ENCODE assay signal across 9 cellular contexts in the genomic region with DNA sequence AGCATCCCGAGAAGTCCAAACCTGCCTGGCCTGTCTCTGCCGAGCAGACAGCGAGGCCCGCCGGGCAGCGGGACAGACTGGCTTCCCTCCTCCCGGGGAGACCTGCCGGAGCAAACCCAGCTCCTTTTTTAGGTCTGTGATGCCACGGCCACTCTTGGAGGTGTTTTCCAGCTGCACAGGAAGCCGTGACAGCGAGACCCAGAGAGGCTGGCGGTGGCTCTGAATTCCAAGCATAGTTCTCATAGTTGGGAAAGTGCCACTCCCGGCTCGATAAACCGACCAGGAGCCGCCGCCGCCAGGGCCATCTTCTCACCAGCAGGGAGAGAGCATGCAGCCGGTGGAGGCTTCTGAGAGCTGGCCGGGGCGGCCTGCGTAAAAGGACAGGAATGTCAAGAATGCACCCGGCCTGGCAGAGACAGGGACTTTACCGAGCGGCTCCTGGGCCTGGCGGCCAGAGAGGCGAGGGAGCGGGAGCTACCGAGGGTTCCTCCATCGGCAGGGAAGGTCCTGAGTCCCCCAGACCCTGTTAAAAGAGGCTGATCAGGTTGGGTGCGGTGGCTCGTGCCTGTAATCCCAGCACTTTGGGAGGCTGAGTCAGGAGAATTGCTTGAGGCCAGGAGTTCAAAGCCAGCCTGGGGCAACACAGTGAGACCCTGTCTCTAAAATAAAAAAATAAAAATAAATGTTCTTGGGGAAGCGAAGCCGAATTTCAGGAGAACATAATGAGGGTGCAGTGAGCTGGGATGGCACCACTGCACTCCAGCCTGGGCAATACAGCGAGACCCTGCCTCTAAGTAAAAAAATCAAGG.
DNase-seq lines count a peak whose midpoint lies in the region; ATAC-seq, FAIRE-seq and TF ChIP-seq lines count a peak whose summit lies in the region.
"Had no signal": no experiment of that assay in that cellular context is flagged by ENCODE, and none has a peak within 500 bp of the region (broad histone marks: within the 10 kb centered on the region; RNA-seq: fewer than 3 reads in every experiment).

No MANE protein-coding gene starts in this region.

- TF ChIP-seq CTCF in fibroblast of lung (conservative IDR thresholded peaks at IDR 0.05 in 1 of 2, IDR thresholded peaks at IDR 0.05 in 1 of 2; ENCODE audit: low read depth in 1 of 2, low read length in 2 of 2) (peak; percentile 17 to 31), nephron progenitor cell (IDR thresholded peaks at IDR 0.05) (no peak), GM10248 (IDR thresholded peaks at IDR 0.05; ENCODE audit: control extremely low read depth, extremely low read depth, low read depth, missing control alignments) (no peak), natural killer cell (IDR thresholded peaks at IDR 0.05) (no peak)

- ATAC-seq in HG03175 (IDR thresholded peaks at IDR 0.05; ENCODE audit: unreplicated experiment) (no peak), natural killer cell (no peak)

- DNase-seq in AG08396 (ENCODE audit: low spot score) (peak; percentile 95), RCC 7860 (ENCODE audit: low spot score) (peak; percentile 99), fibroblast of lung (ENCODE audit: low read depth in 2 of 2) (peak; percentile 92 to 99), nephron progenitor cell (peak; percentile 92), GM10248 (ENCODE audit: extremely low spot score) (no peak), natural killer cell (no peak)
- no peak for DNase-seq in activated CD4-positive, alpha-beta T cell treated with anti-CD3 and anti-CD28 coated beads, Interleukin-2, amount 10 ng/mL, durations not matched to agents 24 days and 14 days

- intact Hi-C loops in activated CD4-positive, alpha-beta T cell treated with anti-CD3 and anti-CD28 coated beads, Interleukin-2, amount 10 ng/mL, durations not matched to agents 24 days and 14 days (cut with micrococcal nuclease): no loop called here
- intact Hi-C loops in natural killer cell (cut with micrococcal nuclease): no loop called here

- H4K20me1 ChIP-seq in fibroblast of lung (ENCODE audit: control insufficient read depth, extremely low read depth, insufficient read depth, low read length): no peaks in the 10 kb centered on the region

- peak overlapping the region; percentile 95 for H3K27ac ChIP-seq in fibroblast of lung (ENCODE audit: insufficient read depth, low read length)

- H3K27me3 Mint-ChIP-seq in nephron progenitor cell (ENCODE audit: low read depth, poor library complexity): no peaks in the 10 kb centered on the region
- H3K27me3 Mint-ChIP-seq in activated CD4-positive, alpha-beta T cell treated with anti-CD3 and anti-CD28 coated beads, Interleukin-2, amount 10 ng/mL, durations not matched to agents 24 days and 14 days: no peaks in the 10 kb centered on the region
- H3K27me3 Mint-ChIP-seq in natural killer cell (ENCODE audit: low read depth in 2 of 2): no peaks in the 10 kb centered on the region
- H3K27me3 Mint-ChIP-seq: stimulated activated naive CD8-positive, alpha-beta T cell treated with anti-CD3 and anti-CD28 coated beads, Interleukin-15, Interleukin-2, amounts not matched to agents 100 ng/mL and 50 ng/mL, for 24 hours had no signal

- H3K4me3 Mint-ChIP-seq in nephron progenitor cell: peak overlapping the region; percentile 25
- no peak overlapping the region for H3K4me3 Mint-ChIP-seq in activated CD4-positive, alpha-beta T cell treated with anti-CD3 and anti-CD28 coated beads, Interleukin-2, amount 10 ng/mL, durations not matched to agents 24 days and 14 days
- no peak overlapping the region for H3K4me3 Mint-ChIP-seq in natural killer cell
- H3K4me3 Mint-ChIP-seq: stimulated activated naive CD8-positive, alpha-beta T cell treated with anti-CD3 and anti-CD28 coated beads, Interleukin-15, Interleukin-2, amounts not matched to agents 100 ng/mL and 50 ng/mL, for 24 hours had no signal

- H3K27ac Mint-ChIP-seq in nephron progenitor cell (peak overlapping the region; percentile 97), natural killer cell (no peak overlapping the region)
- H3K27ac Mint-ChIP-seq in activated CD4-positive, alpha-beta T cell treated with anti-CD3 and anti-CD28 coated beads, Interleukin-2, amount 10 ng/mL, durations not matched to agents 24 days and 14 days: no peak overlapping the region
- H3K27ac Mint-ChIP-seq: stimulated activated naive CD8-positive, alpha-beta T cell treated with anti-CD3 and anti-CD28 coated beads, Interleukin-15, Interleukin-2, amounts not matched to agents 100 ng/mL and 50 ng/mL, for 24 hours had no signal

- H3K4me1 Mint-ChIP-seq in nephron progenitor cell (peaks cover 39% of the 10 kb centered on the region), natural killer cell (peaks cover 10 to 14% of the 10 kb centered on the region in 2 donors)
- H3K4me1 Mint-ChIP-seq in activated CD4-positive, alpha-beta T cell treated with anti-CD3 and anti-CD28 coated beads, Interleukin-2, amount 10 ng/mL, durations not matched to agents 24 days and 14 days: peaks cover 25% of the 10 kb centered on the region

- no peaks in the 10 kb centered on the region for H3K79me2 ChIP-seq in fibroblast of lung (ENCODE audit: control insufficient read depth, insufficient read depth, low read length)

- no peaks in the 10 kb centered on the region for H3K27me3 ChIP-seq in fibroblast of lung (ENCODE audit: control insufficient read depth, insufficient read depth, low read length)

- peak overlapping the region in 1 of 4 experiments; percentile 14 for H3K4me3 ChIP-seq in fibroblast of lung (replicated peaks in 1 of 4; ENCODE audit: control extremely low read depth in 1 of 4, insufficient read depth in 1 of 4, low read depth in 3 of 4, low read length in 4 of 4)

- H3K9ac ChIP-seq in fibroblast of lung (ENCODE audit: insufficient read depth, low read length): peak overlapping the region; percentile 73

- H3K9me3 Mint-ChIP-seq in nephron progenitor cell (no peaks in the 10 kb centered on the region), natural killer cell (no peaks in the 10 kb centered on the region)
- H3K9me3 Mint-ChIP-seq in activated CD4-positive, alpha-beta T cell treated with anti-CD3 and anti-CD28 coated beads, Interleukin-2, amount 10 ng/mL, durations not matched to agents 24 days and 14 days: no peaks in the 10 kb centered on the region
- H3K9me3 Mint-ChIP-seq: stimulated activated naive CD8-positive, alpha-beta T cell treated with anti-CD3 and anti-CD28 coated beads, Interleukin-15, Interleukin-2, amounts not matched to agents 100 ng/mL and 50 ng/mL, for 24 hours had no signal

- H3K4me1 ChIP-seq in fibroblast of lung (ENCODE audit: control insufficient read depth, extremely low read depth, insufficient read depth, low read length): peaks cover 34% of the 10 kb centered on the region

- H3K36me3 Mint-ChIP-seq in nephron progenitor cell (ENCODE audit: low read depth) (no peaks in the 10 kb centered on the region), natural killer cell (no peaks in the 10 kb centered on the region)
- H3K36me3 Mint-ChIP-seq in activated CD4-positive, alpha-beta T cell treated with anti-CD3 and anti-CD28 coated beads, Interleukin-2, amount 10 ng/mL, durations not matched to agents 24 days and 14 days (ENCODE audit: low read depth): no peaks in the 10 kb centered on the region

- H3K36me3 ChIP-seq in fibroblast of lung (ENCODE audit: control insufficient read depth, insufficient read depth, low read length): no peaks in the 10 kb centered on the region

- POLR2A ChIA-PET in GM10248 (lab: Yijun Ruan, JAX): no interaction called here

- FAIRE-seq in RCC 7860 (lab: Jason Lieb, UNC): peak; percentile 96

- no peak overlapping the region for H2AFZ ChIP-seq in fibroblast of lung (ENCODE audit: low read length)

- no peaks in the 10 kb centered on the region for H3K9me3 ChIP-seq in fibroblast of lung (ENCODE audit: control insufficient read depth, insufficient read depth, low read depth, low read length)

- H3K4me2 ChIP-seq in fibroblast of lung (ENCODE audit: extremely low read depth, insufficient read depth, low read length): peak overlapping the region; percentile 57

- CTCF ChIA-PET in GM10248 (lab: Yijun Ruan, JAX): interaction anchor here (3.6 kb wide), 1 partner anchor 10 kb away, joined by 16 read pairs; no protein-coding TSS in a partner anchor

Comparison
In these comparisons a context has a peak if more than half of its experiments do, and no peak if none do; other contexts are left out.
1. DNase-seq: peak in AG08396 (single experiment), RCC 7860 (single experiment), fibroblast of lung (2 of 2) and nephron progenitor cell (single experiment); none in activated CD4-positive, alpha-beta T cell treated with anti-CD3 and anti-CD28 coated beads, Interleukin-2, amount 10 ng/mL, durations not matched to agents 24 days and 14 days (single experiment), GM10248 (single experiment) and natural killer cell (single experiment).
2. CTCF ChIP-seq: peak in fibroblast of lung (2 of 2); none in nephron progenitor cell (single experiment), GM10248 (single experiment) and natural killer cell (single experiment).